In the genomic region with DNA sequence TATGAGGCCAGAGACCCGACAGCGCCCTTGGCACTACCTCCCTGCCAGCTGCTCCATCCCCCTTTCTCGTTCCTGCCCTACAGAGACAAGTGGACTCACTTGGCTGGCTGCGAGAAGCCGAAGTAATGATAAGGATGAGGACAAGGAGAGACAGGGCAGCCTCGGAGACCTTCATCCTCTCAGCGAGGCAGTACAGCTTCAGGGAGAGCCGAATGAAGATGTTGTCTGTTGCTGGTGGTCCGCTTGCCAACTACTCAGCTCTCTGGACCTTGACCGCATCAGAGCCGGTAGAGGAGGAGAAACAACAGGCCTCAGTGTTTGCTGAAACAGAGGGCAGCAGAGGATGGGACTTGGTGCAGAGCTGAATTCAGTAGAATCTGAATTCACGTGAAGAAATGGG, we compare ENCODE assay signal across 26 cellular contexts. TPM values are rescaled to one million over a fixed set of nuclear protein-coding genes. Genes with fewer than 3 reads are reported as not detected.
"Had no signal": no experiment of that assay in that cellular context is flagged by ENCODE, and none has a peak within 500 bp of the region (broad histone marks: within the 10 kb centered on the region; RNA-seq: fewer than 3 reads in every experiment).

A gene with protein sequence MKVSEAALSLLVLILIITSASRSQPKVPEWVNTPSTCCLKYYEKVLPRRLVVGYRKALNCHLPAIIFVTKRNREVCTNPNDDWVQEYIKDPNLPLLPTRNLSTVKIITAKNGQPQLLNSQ (minus strand): TSS at position 252 of the 400 bp plus-strand sequence. CDS start 77 bp downstream, at position 175.

- H3K4me3 ChIP-seq: breast epithelium, colonic mucosa, dorsolateral prefrontal cortex, heart left ventricle, right atrium auricular region, smooth muscle cell, suprapubic skin, thyroid gland, upper lobe of right lung had no signal

- H3K4me1 ChIP-seq: breast epithelium, colonic mucosa, right atrium auricular region, suprapubic skin, thyroid gland, upper lobe of right lung had no signal

- H3K9me3 Mint-ChIP-seq: naive thymus-derived CD4-positive, alpha-beta T cell; nephron progenitor cell had no signal

- H3K9me3 ChIP-seq: breast epithelium, colonic mucosa, heart left ventricle, neutrophil, right atrium auricular region, suprapubic skin, thyroid gland, upper lobe of right lung had no signal

- H3K27me3 ChIP-seq: breast epithelium, colonic mucosa, heart left ventricle, neutrophil, right atrium auricular region, suprapubic skin, thyroid gland, upper lobe of right lung had no signal

- H3K36me3 Mint-ChIP-seq: naive thymus-derived CD4-positive, alpha-beta T cell had no signal

- H3K27ac Mint-ChIP-seq: naive thymus-derived CD4-positive, alpha-beta T cell; nephron progenitor cell had no signal

- H3K27ac ChIP-seq: breast epithelium, colonic mucosa, dorsolateral prefrontal cortex, heart left ventricle, neutrophil, right atrium auricular region, suprapubic skin, thyroid gland, upper lobe of right lung had no signal

- H3K4me3 Mint-ChIP-seq: naive thymus-derived CD4-positive, alpha-beta T cell; nephron progenitor cell had no signal

- ATAC-seq: heart left ventricle; left ventricle myocardium superior; naive thymus-derived CD4-positive, alpha-beta T cell; upper lobe of right lung had no signal

- DNase-seq: caudate nucleus; colonic mucosa; dorsolateral prefrontal cortex; effector CD8-positive, alpha-beta T cell; foreskin melanocyte; heart left ventricle; hypothalamus; islet precursor cell; left ventricle myocardium superior; mesendoderm; naive thymus-derived CD4-positive, alpha-beta T cell; nephron progenitor cell; posterior cingulate gyrus; stimulated activated CD4-positive, alpha-beta T cell treated with anti-CD3 and anti-CD28 coated beads, Interleukin-4, amount 100 ng/mL, for 24 hours; stimulated activated naive CD4-positive, alpha-beta T cell; thyroid gland; upper lobe of right lung had no signal

- H3K36me3 ChIP-seq: breast epithelium, colonic mucosa, heart left ventricle, neutrophil, right atrium auricular region, suprapubic skin, thyroid gland, upper lobe of right lung had no signal

RNA-seq across cellular contexts. Expression of the gene that starts here (rescaled TPM):
- total RNA-seq: cerebellum; colonic mucosa; dorsolateral prefrontal cortex; glomerular endothelial cell; left ventricle myocardium superior; lung microvascular endothelial cell; naive thymus-derived CD4-positive, alpha-beta T cell; osteoblast; right atrium auricular region; smooth muscle cell; suprapubic skin had no signal
- polyA plus RNA-seq: heart left ventricle; naive thymus-derived CD4-positive, alpha-beta T cell; smooth muscle cell had no signal
